9 cellular contexts compared by ENCODE assay signal in genomic region chr6:156729248-156729647, GRCh38. TPM values are rescaled to one million over a fixed set of nuclear protein-coding genes. Genes with fewer than 3 reads are reported as not detected.
DNase-seq lines count a peak whose midpoint lies in the region; ATAC-seq lines count a peak whose summit lies in the region.
"Had no signal": no experiment of that assay in that cellular context is flagged by ENCODE, and none has a peak within 500 bp of the region (broad histone marks: within the 10 kb centered on the region; RNA-seq: fewer than 3 reads in every experiment).

No MANE protein-coding gene starts in this region.

- peak; percentile 78 for ATAC-seq in GM19351 (IDR thresholded peaks at IDR 0.05; ENCODE audit: unreplicated experiment)
- ATAC-seq in HG03460 (IDR thresholded peaks at IDR 0.05; ENCODE audit: unreplicated experiment), result peak; percentile 72
- ATAC-seq in activated T-helper 17 cell treated with anti-CD3 and anti-CD28 coated beads, Interleukin-2, amount 50 U/mL, for 72 hours (replicated peaks), result peak; percentile 48
- no peak for ATAC-seq in HG03097 (IDR thresholded peaks at IDR 0.05; ENCODE audit: low FRiP score, unreplicated experiment)
- ATAC-seq: Right ventricle myocardium inferior had no signal

- peak; percentile 70 for DNase-seq in non-pigmented ciliary epithelial cell (ENCODE audit: low read depth)
- DNase-seq in activated naive CD4-positive, alpha-beta T cell treated with anti-CD3 and anti-CD28 coated beads, Interleukin-2, amount 50 U/mL, for 16 hours, result no peak
- no peak for DNase-seq in KBM-7
- no peak for DNase-seq in NCI-H146 treated with DMSO at 0.1 percent for 48 hours (lab: John Stamatoyannopoulos, UW; ENCODE audit: unreplicated experiment)

- H3K27ac Mint-ChIP-seq in activated T-helper 17 cell treated with anti-CD3 and anti-CD28 coated beads, Interleukin-2, amount 50 U/mL, for 72 hours, result no peak overlapping the region

- no peaks in the 10 kb centered on the region for H3K27me3 Mint-ChIP-seq in activated T-helper 17 cell treated with anti-CD3 and anti-CD28 coated beads, Interleukin-2, amount 50 U/mL, for 72 hours

- no peaks in the 10 kb centered on the region for H3K4me1 Mint-ChIP-seq in activated T-helper 17 cell treated with anti-CD3 and anti-CD28 coated beads, Interleukin-2, amount 50 U/mL, for 72 hours

- in situ Hi-C loops in KBM-7 (cut with MboI; ENCODE audit: low pct_unique_long_range_greater_than_20kb, low sequenced_read_pairs), result no loop called here

- H3K36me3 Mint-ChIP-seq in activated T-helper 17 cell treated with anti-CD3 and anti-CD28 coated beads, Interleukin-2, amount 50 U/mL, for 72 hours (ENCODE audit: low read depth), result no peaks in the 10 kb centered on the region

- H3K9me3 Mint-ChIP-seq in activated T-helper 17 cell treated with anti-CD3 and anti-CD28 coated beads, Interleukin-2, amount 50 U/mL, for 72 hours, result no peaks in the 10 kb centered on the region

- H3K4me3 Mint-ChIP-seq in activated T-helper 17 cell treated with anti-CD3 and anti-CD28 coated beads, Interleukin-2, amount 50 U/mL, for 72 hours, result no peak overlapping the region

RNA-seq across cellular contexts. Expression of gene ARID1B, which starts 47.9 kb away (rescaled TPM):
- total RNA-seq in activated T-helper 17 cell treated with anti-CD3 and anti-CD28 coated beads, Interleukin-2, amount 50 U/mL, for 72 hours, result 10 to 100 TPM; 66.7 to 67.3 TPM
